In genomic region chr3:72050771-72051170, GRCh38 we compare ENCODE assay signal across 34 cellular contexts.
DNase-seq lines count a peak whose midpoint lies in the region; ATAC-seq, FAIRE-seq and TF ChIP-seq lines count a peak whose summit lies in the region.
"Had no signal": no experiment of that assay in that cellular context is flagged by ENCODE, and none has a peak within 500 bp of the region (broad histone marks: within the 10 kb centered on the region; RNA-seq: fewer than 3 reads in every experiment).

No MANE protein-coding gene starts in this region.

- no peak overlapping the region for H2BK5ac ChIP-seq in H1 (ENCODE audit: low read depth, low read length)

- intact Hi-C loops in HepG2 (cut with micrococcal nuclease; ENCODE audit: unreplicated experiment), result no loop called here
- intact Hi-C loops in right lobe of liver (cut with DNase I), result no loop called here
- intact Hi-C loops in K562 (cut with micrococcal nuclease), result no loop called here

- H3K79me1 ChIP-seq in H1 (ENCODE audit: low read depth, low read length), result no peaks in the 10 kb centered on the region

- no peak for TF ChIP-seq POLR2A in HepG2 (IDR thresholded peaks at IDR 0.05; ENCODE audit: insufficient read depth in 1 of 2, low read depth in 2 of 2, low read length in 2 of 2)
- no peak for TF ChIP-seq POLR2A in right lobe of liver (IDR thresholded peaks at IDR 0.05)
- no peak for TF ChIP-seq POLR2A in K562 (conservative IDR thresholded peaks at IDR 0.05)
- no peak for TF ChIP-seq POLR2A in H1 (IDR thresholded peaks at IDR 0.05; ENCODE audit: control extremely low read depth in 1 of 2, low read depth in 2 of 2, low read length in 2 of 2)

- H2BK15ac ChIP-seq in H1 (ENCODE audit: low read length), result no peak overlapping the region

- H2AFZ ChIP-seq in HepG2 (ENCODE audit: low read length) (no peak overlapping the region), K562 (ENCODE audit: low read depth, low read length) (no peak overlapping the region), H1 (ENCODE audit: low read length) (no peak overlapping the region)

- in situ Hi-C loops in HepG2 (cut with HindIII; ENCODE audit: extremely low pct_ligation_motif_present, low pct_unique_long_range_greater_than_20kb), result no loop called here
- in situ Hi-C loops in K562 (cut with MboI), result no loop called here

- 60% methylated on average over 5 of the region's 5 CpGs for WGBS in HepG2 (ENCODE audit: low lambda C conversion rate)
- 84% methylated on average over 5 of the region's 5 CpGs for WGBS in right lobe of liver (ENCODE audit: insufficient coverage, low coverage, low lambda C conversion rate, missing lambda C conversion rate)
- WGBS in K562 (ENCODE audit: insufficient coverage, low coverage, missing lambda C conversion rate), result 27% methylated on average over 5 of the region's 5 CpGs
- WGBS in H1 (ENCODE audit: extremely low coverage in 1 of 2, insufficient coverage in 1 of 2, insufficient read length in 1 of 2, insufficient replicate concordance in 2 of 2, low coverage in 1 of 2, low lambda C conversion rate in 2 of 2, missing lambda C conversion rate in 1 of 2), 2 experiments, result 86% methylated on average over 5 of the region's 5 CpGs; no CpG with 5 or more reads in 1 of the 2 experiments

- TF ChIP-seq EP300 in HepG2 (IDR thresholded peaks at IDR 0.05; ENCODE audit: low read depth in 2 of 2, low read length in 2 of 2), result no peak
- no peak for TF ChIP-seq EP300 in HepG2 (CRISPR knock-in tag; IDR thresholded peaks at IDR 0.05; ENCODE audit: borderline replicate concordance)
- TF ChIP-seq EP300 in K562 (IDR thresholded peaks at IDR 0.05; ENCODE audit: low read length), result no peak
- no peak for TF ChIP-seq EP300 in H1 (IDR thresholded peaks at IDR 0.05; ENCODE audit: borderline replicate concordance in 1 of 2, low read depth in 2 of 2, low read length in 2 of 2)

- no peak overlapping the region for H4K91ac ChIP-seq in H1 (replicated peaks; ENCODE audit: insufficient read length, low read length)

- H3K56ac ChIP-seq in H1 (replicated peaks; ENCODE audit: insufficient read length, low read depth, low read length), result no peak overlapping the region

- H3K27ac ChIP-seq in HepG2 (ENCODE audit: extremely low read length, insufficient read depth, low read length) (no peak overlapping the region), right lobe of liver (no peak overlapping the region), K562 (ENCODE audit: extremely low read depth, low read depth, low read length) (no peak overlapping the region), H1 (ENCODE audit: low read depth, low read length) (no peak overlapping the region)
- H3K27ac ChIP-seq: 22Rv1; A549; BLaER1; BLaER1 treated with 17β-estradiol and CSF1 and Interleukin-3, amounts not matched to agents 10 nM and 100 nM; C4-2B had no signal

- BruUV-seq in HepG2 (replicated peaks; lab: Mats Ljungman, UMichigan) (no TSS peak), K562 (replicated peaks; lab: Mats Ljungman, UMichigan) (no TSS peak)

- H3K4me1 ChIP-seq in HepG2 (ENCODE audit: insufficient read depth, low read length) (peaks cover 6% of the 10 kb centered on the region; the same call in 1 of the 2 replicates), right lobe of liver (peaks cover 0 to 28% (median 4%) of the 10 kb centered on the region in 4 donors), K562 (replicated peaks in 1 of 2; ENCODE audit: control insufficient read depth in 2 of 2, insufficient read depth in 2 of 2, low read length in 2 of 2) (peaks cover 0 to 2% of the 10 kb centered on the region in 2 experiments; a peak in 1 of 5 replicates), H1 (replicated peaks in 1 of 4; ENCODE audit: control insufficient read depth in 3 of 4, insufficient read depth in 4 of 4, low read length in 3 of 4) (no peaks in the 10 kb centered on the region)
- H3K4me1 ChIP-seq: A549, BE2C, BLaER1, Caco-2 had no signal

- TF ChIP-seq RAD21 in HepG2 (CRISPR knock-in tag; IDR thresholded peaks at IDR 0.05) (no peak), K562 (CRISPR knock-in tag; conservative IDR thresholded peaks at IDR 0.05 in 1 of 2, IDR thresholded peaks at IDR 0.05 in 1 of 2) (no peak), H1 (IDR thresholded peaks at IDR 0.05 in 1 of 2, conservative IDR thresholded peaks at IDR 0.05 in 1 of 2; ENCODE audit: low read depth in 2 of 2, low read length in 2 of 2) (no peak)

- H3K9me1 ChIP-seq in K562 (ENCODE audit: control insufficient read depth, insufficient read depth, low read length), result no peaks in the 10 kb centered on the region

- no peak overlapping the region for H2BK120ac ChIP-seq in H1 (replicated peaks; ENCODE audit: low read depth, low read length)

- CTCF ChIA-PET in HepG2 (lab: Yijun Ruan, JAX; ENCODE audit: low intra/inter-chr PET ratio, low total read pairs), result no interaction called here
- CTCF ChIA-PET in K562 (lab: Yijun Ruan, JAX; ENCODE audit: low intra/inter-chr PET ratio), result no interaction called here
- CTCF ChIA-PET in H1 (lab: Charles Lee; ENCODE audit: partially characterized antibody), result interaction anchor here (1.1 kb wide), 1 partner anchor 15 kb away, joined by 4 read pairs; no protein-coding TSS in a partner anchor

- H3K18ac ChIP-seq in H1 (ENCODE audit: extremely low read depth, low read length), result no peak overlapping the region

- H3K9me3 ChIP-seq in HepG2 (ENCODE audit: low read length), result no peaks in the 10 kb centered on the region
- H3K9me3 ChIP-seq in right lobe of liver, result no peaks in the 10 kb centered on the region
- H3K9me3 ChIP-seq in K562 (replicated peaks; ENCODE audit: control insufficient read depth, insufficient read depth, low read depth, low read length), result no peaks in the 10 kb centered on the region
- no peaks in the 10 kb centered on the region for H3K9me3 ChIP-seq in H1 (ENCODE audit: insufficient read depth in 2 of 2, low read depth in 1 of 2, low read length in 1 of 2)
- H3K9me3 ChIP-seq: A549; BE2C; BLaER1; BLaER1 treated with 17β-estradiol and CSF1 and Interleukin-3, amounts not matched to agents 10 nM and 100 nM; Caco-2 had no signal

- no peak overlapping the region for H3K4ac ChIP-seq in H1 (replicated peaks; ENCODE audit: insufficient read length, low read depth, low read length)

- H3K36me3 ChIP-seq in HepG2 (replicated peaks in 1 of 2; ENCODE audit: control insufficient read depth in 1 of 2, insufficient read depth in 2 of 2, low read length in 2 of 2) (no peaks in the 10 kb centered on the region), right lobe of liver (no peaks in the 10 kb centered on the region), K562 (ENCODE audit: control insufficient read depth, insufficient read depth, low read length) (no peaks in the 10 kb centered on the region), H1 (ENCODE audit: control insufficient read depth in 2 of 4, insufficient read depth in 4 of 4, low read length in 3 of 4) (no peaks in the 10 kb centered on the region)
- H3K36me3 ChIP-seq: BE2C; BLaER1; BLaER1 treated with 17β-estradiol and CSF1 and Interleukin-3, amounts not matched to agents 10 nM and 100 nM had no signal

- H3K27me3 ChIP-seq in HepG2 (ENCODE audit: control insufficient read depth in 1 of 2, insufficient read depth in 2 of 2, low read length in 2 of 2), result no peaks in the 10 kb centered on the region
- H3K27me3 ChIP-seq in right lobe of liver, result no peaks in the 10 kb centered on the region
- no peaks in the 10 kb centered on the region for H3K27me3 ChIP-seq in K562 (ENCODE audit: control insufficient read depth in 2 of 2, insufficient read depth in 2 of 2, low read length in 2 of 2)
- no peaks in the 10 kb centered on the region for H3K27me3 ChIP-seq in H1 (replicated peaks in 1 of 4; ENCODE audit: control insufficient read depth in 3 of 4, extremely low read depth in 1 of 4, insufficient read depth in 3 of 4, low read length in 3 of 4)
- H3K27me3 ChIP-seq: BE2C; BLaER1; BLaER1 treated with 17β-estradiol and CSF1 and Interleukin-3, amounts not matched to agents 10 nM and 100 nM had no signal

- no peaks in the 10 kb centered on the region for H4K20me1 ChIP-seq in HepG2 (ENCODE audit: insufficient read depth, low read length)
- no peaks in the 10 kb centered on the region for H4K20me1 ChIP-seq in K562 (replicated peaks; ENCODE audit: control insufficient read depth, insufficient read depth, low read length)
- no peaks in the 10 kb centered on the region for H4K20me1 ChIP-seq in H1 (replicated peaks in 1 of 2; ENCODE audit: control insufficient read depth in 1 of 2, insufficient read depth in 2 of 2, low read length in 2 of 2)
- H4K20me1 ChIP-seq: BLaER1; BLaER1 treated with 17β-estradiol and CSF1 and Interleukin-3, amounts not matched to agents 10 nM and 100 nM had no signal

- POLR2A ChIA-PET in HepG2 (lab: Yijun Ruan, JAX) (interaction anchor here (0.7 kb wide), 1 partner anchor 290 kb away, joined by 5 read pairs; no protein-coding TSS in a partner anchor), K562 (lab: Yijun Ruan, JAX) (no interaction called here), H1 (lab: Charles Lee; ENCODE audit: partially characterized antibody) (no interaction called here)

- H4K8ac ChIP-seq in H1 (ENCODE audit: extremely low read depth, insufficient read depth, low read length), result no peak overlapping the region

- H2AK5ac ChIP-seq in H1 (ENCODE audit: low read depth, low read length), result 0 out of 2 replicates have a peak overlapping the region, but pooled peaks have one; percentile 15

- no peak overlapping the region for H2BK20ac ChIP-seq in H1 (ENCODE audit: low read length)

- no peaks in the 10 kb centered on the region for H3K79me2 ChIP-seq in HepG2 (ENCODE audit: insufficient read depth, low read length)
- H3K79me2 ChIP-seq in K562 (ENCODE audit: control insufficient read depth, insufficient read depth, low read length), result no peaks in the 10 kb centered on the region
- no peaks in the 10 kb centered on the region for H3K79me2 ChIP-seq in H1 (ENCODE audit: control insufficient read depth in 1 of 2, insufficient read depth in 2 of 2, low read length in 2 of 2)

- H3K4me3 ChIP-seq in HepG2 (replicated peaks in 1 of 3; ENCODE audit: insufficient read depth in 1 of 3, low read depth in 2 of 3, low read length in 3 of 3) (no peak overlapping the region), right lobe of liver (no peak overlapping the region), K562 (no peak overlapping the region), H1 (ENCODE audit: extremely low read depth in 1 of 4, insufficient read depth in 2 of 4, low read depth in 3 of 4, low read length in 4 of 4) (no peak overlapping the region)
- H3K4me3 ChIP-seq: A549; BLaER1; BLaER1 treated with 17β-estradiol and CSF1 and Interleukin-3, amounts not matched to agents 10 nM and 100 nM had no signal

- H3K14ac ChIP-seq in H1 (ENCODE audit: insufficient read length), result no peak overlapping the region

- H3K23me2 ChIP-seq in H1 (ENCODE audit: low read depth, low read length), result no peaks in the 10 kb centered on the region

- no peak for ATAC-seq in HepG2
- ATAC-seq in right lobe of liver, result no peak
- ATAC-seq in K562, result no peak
- ATAC-seq: A549; CD8-positive, alpha-beta T cell had no signal

- TF ChIP-seq CTCF in HepG2 (CRISPR knock-in tag; IDR thresholded peaks at IDR 0.05) (no peak), right lobe of liver (IDR thresholded peaks at IDR 0.05) (no peak), K562 (IDR thresholded peaks at IDR 0.05 in 2 of 3, conservative IDR thresholded peaks at IDR 0.05 in 1 of 3; ENCODE audit: insufficient read depth in 2 of 3, low read depth in 1 of 3, low read length in 3 of 3) (no peak), H1 (IDR thresholded peaks at IDR 0.05; ENCODE audit: control extremely low read depth in 1 of 3, insufficient read depth in 1 of 3, low read depth in 1 of 3, low read length in 3 of 3) (no peak)

- FAIRE-seq in HepG2 (lab: Jason Lieb, UNC), result no peak
- no peak for FAIRE-seq in K562 (lab: Jason Lieb, UNC)
- FAIRE-seq in H1 (lab: Jason Lieb, UNC), result no peak
- FAIRE-seq: A204.1, A549, D721Med had no signal

- no peak overlapping the region for H4K5ac ChIP-seq in H1 (ENCODE audit: insufficient read length, low read depth, low read length)

- DNase-seq in HepG2 (ENCODE audit: low spot score) (no peak), right lobe of liver (no peak), K562 (ENCODE audit: extremely low read depth in 1 of 4, low spot score in 3 of 4) (no peak), H1 (ENCODE audit: low read depth in 1 of 2, low spot score in 2 of 2) (no peak), renal cortical epithelial cell (ENCODE audit: low read depth) (peak; percentile 9), cerebellar nuclear complex (lab: John Stamatoyannopoulos, UW) (no peak), NOMO-1 treated with DMSO at 0.1 percent for 48 hours (lab: John Stamatoyannopoulos, UW; ENCODE audit: unreplicated experiment) (no peak)
- DNase-seq in activated CD4-positive, CD25-positive, alpha-beta regulatory T cell (lab: John Stamatoyannopoulos, UW), result no peak
- DNase-seq: 8988T; ACHN; AML-193; BE2C; C1 segment of cervical spinal cord; Caco-2; Calu3; CD4-positive, alpha-beta memory T cell; CD4-positive, alpha-beta T cell; CD4-positive, CD25-positive, alpha-beta regulatory T cell; CD8-positive, alpha-beta memory T cell; CD8-positive, alpha-beta T cell; COR-L47; DMS153; DMS53; DMS79; DMS79 treated with DMSO at 0.1 percent for 48 hours; DND-41; EL had no signal

- H3K9ac ChIP-seq in HepG2 (ENCODE audit: insufficient read depth, low read depth, low read length), result no peak overlapping the region
- H3K9ac ChIP-seq in K562 (ENCODE audit: insufficient read depth in 1 of 2, low read depth in 2 of 2, low read length in 2 of 2), result no peak overlapping the region
- H3K9ac ChIP-seq in H1 (replicated peaks in 1 of 4; ENCODE audit: extremely low read depth in 1 of 4, low read depth in 3 of 4, low read length in 3 of 4), result no peak overlapping the region
- H3K9ac ChIP-seq: BLaER1; BLaER1 treated with 17β-estradiol and CSF1 and Interleukin-3, amounts not matched to agents 10 nM and 100 nM had no signal

- H3K4me2 ChIP-seq in HepG2 (ENCODE audit: low read depth, low read length) (no peak overlapping the region), K562 (ENCODE audit: insufficient read depth, low read length) (no peak overlapping the region), H1 (ENCODE audit: insufficient read depth in 1 of 2, low read depth in 2 of 2, low read length in 2 of 2) (no peak overlapping the region)
- H3K4me2 ChIP-seq: A549; BLaER1; BLaER1 treated with 17β-estradiol and CSF1 and Interleukin-3, amounts not matched to agents 10 nM and 100 nM had no signal

- H3K23ac ChIP-seq in H1 (ENCODE audit: insufficient read length), result no peak overlapping the region

- H2BK12ac ChIP-seq in H1 (ENCODE audit: low read depth, low read length), result no peak overlapping the region

Comparison
In these comparisons a context has a peak if more than half of its experiments do, and no peak if none do; other contexts are left out.
1. Of the 241 proteins assayed by ChIP-seq in both HepG2 and K562: peak only in HepG2: MNT; only in K562: BHLHE40 and USF2; in both: none; in neither: 238.